16 cellular contexts compared by ENCODE assay signal in genomic region chr2:160096414-160096813, GRCh38. TPM values are rescaled to one million over a fixed set of nuclear protein-coding genes. Genes with fewer than 3 reads are reported as not detected.
DNase-seq lines count a peak whose midpoint lies in the region; ATAC-seq and TF ChIP-seq lines count a peak whose summit lies in the region.
"Had no signal": no experiment of that assay in that cellular context is flagged by ENCODE, and none has a peak within 500 bp of the region (broad histone marks: within the 10 kb centered on the region; RNA-seq: fewer than 3 reads in every experiment).

No MANE protein-coding gene starts in this region.

- H3K27me3 Mint-ChIP-seq in activated CD4-positive, alpha-beta T cell treated with anti-CD3 and anti-CD28 coated beads, Interleukin-2, amount 10 ng/mL, durations not matched to agents 7 days and 5 days: peaks cover 5% of the 10 kb centered on the region

- dilution Hi-C loops in mammary epithelial cell (cut with HindIII; ENCODE audit: low sequenced_read_pairs): no loop called here

- H3K36me3 Mint-ChIP-seq in activated CD4-positive, alpha-beta T cell treated with anti-CD3 and anti-CD28 coated beads, Interleukin-2, amount 10 ng/mL, durations not matched to agents 7 days and 5 days (ENCODE audit: low read depth): no peaks in the 10 kb centered on the region

- POLR2A ChIA-PET in activated CD4-positive, alpha-beta T cell treated with anti-CD3 and anti-CD28 coated beads, Interleukin-2, amount 10 ng/mL, durations not matched to agents 7 days and 5 days (lab: Charles Lee): no interaction called here

- H3K9me3 ChIP-seq in mammary epithelial cell (replicated peaks; ENCODE audit: insufficient read depth, low read length): no peaks in the 10 kb centered on the region
- H3K9me3 ChIP-seq: suprapubic skin had no signal

- no peaks in the 10 kb centered on the region for H3K79me2 ChIP-seq in mammary epithelial cell (ENCODE audit: insufficient read depth, low read length)

- H3K36me3 ChIP-seq in mammary epithelial cell (ENCODE audit: insufficient read depth, low read length): peaks cover 16% of the 10 kb centered on the region
- H3K36me3 ChIP-seq: suprapubic skin had no signal

- H3K4me3 ChIP-seq in mammary epithelial cell (replicated peaks in 1 of 3; ENCODE audit: insufficient read depth in 1 of 3, low read depth in 2 of 3, low read length in 3 of 3): no peak overlapping the region
- H3K4me3 ChIP-seq: A549, suprapubic skin had no signal

- intact Hi-C loops in mammary epithelial cell (cut with micrococcal nuclease): no loop called here

- in situ Hi-C loops in mammary epithelial cell (cut with MboI; ENCODE audit: low sequenced_read_pairs in 2 of 2): loop anchor here in 1 of 2 donors (25.0 kb wide), 1 partner anchor 891 kb away; no protein-coding TSS in a partner anchor

- H3K4me3 Mint-ChIP-seq in activated CD4-positive, alpha-beta T cell treated with anti-CD3 and anti-CD28 coated beads, Interleukin-2, amount 10 ng/mL, durations not matched to agents 7 days and 5 days: no peak overlapping the region
- H3K4me3 Mint-ChIP-seq: CD8-positive, alpha-beta memory T cell; H9; neural crest cell had no signal

- no TSS peak for BruUV-seq in mammary epithelial cell (replicated peaks; lab: Mats Ljungman, UMichigan)

- no peaks in the 10 kb centered on the region for H4K20me1 ChIP-seq in mammary epithelial cell (ENCODE audit: insufficient read depth, low read length)

- no peak overlapping the region for H3K27ac Mint-ChIP-seq in activated CD4-positive, alpha-beta T cell treated with anti-CD3 and anti-CD28 coated beads, Interleukin-2, amount 10 ng/mL, durations not matched to agents 7 days and 5 days
- H3K27ac Mint-ChIP-seq: CD8-positive, alpha-beta memory T cell; H9 had no signal

- peak overlapping the region; percentile 22 for H3K4me2 ChIP-seq in mammary epithelial cell (ENCODE audit: insufficient read depth, low read depth, low read length)
- H3K4me2 ChIP-seq: A549 had no signal

- peak overlapping the region; percentile 45 for H3K27ac ChIP-seq in mammary epithelial cell (ENCODE audit: insufficient read depth, low read depth, low read length)
- H3K27ac ChIP-seq: A549, suprapubic skin had no signal

- TF ChIP-seq CTCF in mammary epithelial cell (conservative IDR thresholded peaks at IDR 0.05 in 1 of 2, IDR thresholded peaks at IDR 0.05 in 1 of 2; ENCODE audit: extremely low read depth in 1 of 2, insufficient read depth in 1 of 2, low read depth in 1 of 2, low read length in 2 of 2): no peak

- no peaks in the 10 kb centered on the region for H3K4me1 Mint-ChIP-seq in activated CD4-positive, alpha-beta T cell treated with anti-CD3 and anti-CD28 coated beads, Interleukin-2, amount 10 ng/mL, durations not matched to agents 7 days and 5 days
- H3K4me1 Mint-ChIP-seq: CD8-positive, alpha-beta memory T cell; H9; neural crest cell had no signal

- H3K9me3 Mint-ChIP-seq in activated CD4-positive, alpha-beta T cell treated with anti-CD3 and anti-CD28 coated beads, Interleukin-2, amount 10 ng/mL, durations not matched to agents 7 days and 5 days: peaks cover 13% of the 10 kb centered on the region

- CTCF ChIA-PET in activated CD4-positive, alpha-beta T cell treated with anti-CD3 and anti-CD28 coated beads, Interleukin-2, amount 10 ng/mL, durations not matched to agents 7 days and 5 days (lab: Charles Lee): interaction anchor here (0.7 to 1.4 kb wide), 5 partner anchors 9 to 1344 kb away, joined by 3 to 5 read pairs (median 3); no protein-coding TSS in a partner anchor
- CTCF ChIA-PET in mammary epithelial cell (lab: Charles Lee; ENCODE audit: low non-redundant PET): no interaction called here

- WGBS in mammary epithelial cell (ENCODE audit: low coverage, missing lambda C conversion rate): 18% methylated on average over 4 of the region's 4 CpGs

- H3K4me1 ChIP-seq in mammary epithelial cell (ENCODE audit: insufficient read depth, low read length): peaks cover 30% of the 10 kb centered on the region

- no peak overlapping the region for H2AFZ ChIP-seq in mammary epithelial cell (ENCODE audit: low read depth, low read length)

- peak; percentile 29 for DNase-seq in activated CD4-positive, alpha-beta T cell treated with anti-CD3 and anti-CD28 coated beads for 48 hours
- DNase-seq in activated CD4-positive, alpha-beta T cell treated with anti-CD3 and anti-CD28 coated beads, Interleukin-2, amount 10 ng/mL, durations not matched to agents 7 days and 5 days: no peak
- DNase-seq in mammary epithelial cell: peak; percentile 70
- no peak for DNase-seq in NCI-H1694 (lab: John Stamatoyannopoulos, UW)
- no peak for DNase-seq in anterior cingulate cortex (lab: John Stamatoyannopoulos, UW)
- DNase-seq: CD8-positive, alpha-beta memory T cell; EL; H9; MM.1S; NCI-H345 had no signal

- no peaks in the 10 kb centered on the region for H3K27me3 ChIP-seq in mammary epithelial cell (ENCODE audit: insufficient read depth, low read length)
- H3K27me3 ChIP-seq: suprapubic skin had no signal

- peak; percentile 42 for ATAC-seq in GM18858 (IDR thresholded peaks at IDR 0.05; ENCODE audit: unreplicated experiment)
- ATAC-seq in HG03432 (IDR thresholded peaks at IDR 0.05; ENCODE audit: unreplicated experiment): peak; percentile 50
- no peak for ATAC-seq in HG03045 (IDR thresholded peaks at IDR 0.05; ENCODE audit: unreplicated experiment)
- ATAC-seq: A549 had no signal

- H3K9ac ChIP-seq in mammary epithelial cell (ENCODE audit: insufficient read depth, low read length): no peak overlapping the region

RNA-seq across cellular contexts. Expression of gene PLA2R1, which starts 34.0 kb away (rescaled TPM):
- not detected for total RNA-seq in activated CD4-positive, alpha-beta T cell treated with anti-CD3 and anti-CD28 coated beads, Interleukin-2, amount 10 ng/mL, durations not matched to agents 7 days and 5 days
- total RNA-seq in mammary epithelial cell: 10 to 100 TPM; 10.8 to 17.8 TPM
- polyA plus RNA-seq in mammary epithelial cell: 5.3 TPM
- 10.3 TPM for polyA minus RNA-seq in mammary epithelial cell
- total RNA-seq: CD8-positive, alpha-beta memory T cell had no signal
- polyA plus RNA-seq: CD8-positive, alpha-beta memory T cell had no signal

Comparison
In these comparisons a context has a peak if more than half of its experiments do, and no peak if none do; other contexts are left out.
1. DNase-seq: peak in activated CD4-positive, alpha-beta T cell treated with anti-CD3 and anti-CD28 coated beads for 48 hours (single experiment) and mammary epithelial cell (single experiment); none in activated CD4-positive, alpha-beta T cell treated with anti-CD3 and anti-CD28 coated beads, Interleukin-2, amount 10 ng/mL, durations not matched to agents 7 days and 5 days (single experiment), NCI-H1694 (single experiment) and anterior cingulate cortex (0 of 58).
2. RNA of gene PLA2R1, which starts 34.0 kb away (total RNA-seq): 10.8 to 17.8 TPM in mammary epithelial cell; not detected in activated CD4-positive, alpha-beta T cell treated with anti-CD3 and anti-CD28 coated beads, Interleukin-2, amount 10 ng/mL, durations not matched to agents 7 days and 5 days; every median in the first group is over 10 times any median in the second.